Comparison of ENCODE assay signal across 8 cellular contexts in the genomic region with DNA sequence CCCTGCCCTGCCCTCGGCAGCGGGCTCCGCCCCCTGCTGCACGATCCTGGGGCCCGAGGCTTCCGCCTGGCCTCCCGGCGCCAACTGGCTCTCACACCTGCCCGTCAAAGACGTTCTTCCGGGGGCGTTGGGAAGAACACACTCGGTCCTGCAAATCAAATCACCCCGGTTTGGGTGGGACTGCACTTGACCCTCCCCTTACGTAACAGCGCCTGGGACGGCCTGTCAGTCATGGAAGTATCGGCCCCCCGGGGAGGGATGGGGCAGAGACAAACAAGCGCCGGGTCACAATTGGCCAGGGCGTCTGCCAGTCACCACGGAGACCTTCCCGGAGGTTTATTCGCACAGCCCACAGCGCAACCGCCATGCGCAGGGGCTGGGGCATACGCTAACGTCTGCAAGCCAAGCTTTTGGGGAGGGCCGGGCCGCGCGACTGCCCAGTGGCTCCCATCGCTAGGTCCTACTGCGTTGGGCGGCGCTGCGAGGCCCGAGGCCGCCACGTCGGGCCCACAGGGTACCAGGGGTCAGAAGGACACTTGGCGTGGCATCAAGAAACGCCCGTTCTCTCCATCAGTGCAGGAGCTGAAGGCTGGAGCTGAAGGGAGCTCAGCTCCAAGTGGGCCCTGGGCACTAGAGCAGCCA. TPM values are rescaled to one million over a fixed set of nuclear protein-coding genes. Genes with fewer than 3 reads are reported as not detected.
DNase-seq lines count a peak whose midpoint lies in the region; ATAC-seq and TF ChIP-seq lines count a peak whose summit lies in the region.

No MANE protein-coding gene starts in this region.

- H3K9me3 ChIP-seq in lung (ENCODE audit: control insufficient read depth in 2 of 2, insufficient read depth in 1 of 2, low read length in 1 of 2) = no peaks in the 10 kb centered on the region

- H3K4me3 ChIP-seq in lung = peak overlapping the region; percentile 71

- ATAC-seq in lung (ENCODE audit: insufficient read depth, low FRiP score) = peak; percentile 94

- peaks cover 12 to 14% of the 10 kb centered on the region in 2 donors for H3K4me1 ChIP-seq in lung (ENCODE audit: control insufficient read depth in 2 of 2, insufficient read depth in 2 of 2, low read length in 2 of 2)

- TF ChIP-seq CTCF in GM20000 (IDR thresholded peaks at IDR 0.05; ENCODE audit: extremely low read depth, missing control alignments) (no peak), lung (IDR thresholded peaks at IDR 0.05; ENCODE audit: control extremely low read depth, extremely low read depth) (no peak)

- 0% methylated on average over 46 of the region's 46 CpGs for WGBS in lung, 2 donors

- H3K36me3 ChIP-seq in lung (ENCODE audit: control insufficient read depth in 2 of 2, insufficient read depth in 2 of 2, low read length in 2 of 2) = no peaks in the 10 kb centered on the region

- no peaks in the 10 kb centered on the region for H3K27me3 ChIP-seq in lung (ENCODE audit: control insufficient read depth, insufficient read depth)

- peak overlapping the region; percentile 90 to 99 for H3K27ac ChIP-seq in lung (ENCODE audit: low read depth in 1 of 2, low read length in 1 of 2)

- DNase-seq in COLO668 (lab: John Stamatoyannopoulos, UW; ENCODE audit: unreplicated experiment) = peak; percentile 99
- peak; percentile 98 for DNase-seq in GM20000 (ENCODE audit: low spot score)
- peak; percentile 99 for DNase-seq in HS-5 (ENCODE audit: low read depth)
- DNase-seq in NK-92 (lab: John Stamatoyannopoulos, UW; ENCODE audit: unreplicated experiment) = peak; percentile 98
- DNase-seq in activated CD8-positive, alpha-beta memory T cell treated with anti-CD3 and anti-CD28 coated beads for 24 hours = peak; percentile 99
- DNase-seq in effector CD4-positive, alpha-beta T cell = peak; percentile 100
- peak; percentile 100 for DNase-seq in lung (ENCODE audit: low spot score)
- DNase-seq in stimulated activated CD4-positive, alpha-beta T cell treated with anti-CD3 and anti-CD28 coated beads, TNF-alpha, amount 100 ng/mL, for 24 hours (ENCODE audit: low read depth in 3 of 3) = peak; percentile 99 to 100 (median 100)

RNA-seq across cellular contexts. Expression of gene AKTIP, which starts 0.4 kb away (rescaled TPM):
- total RNA-seq in lung = 10 to 100 TPM; 45.0 to 48.5 TPM
- polyA plus RNA-seq in lung = 10 to 100 TPM; 23.1 to 24.3 TPM

Comparison
In these comparisons a context has a peak if more than half of its experiments do, and no peak if none do; other contexts are left out.
1. Peak in every context shown above with its lines: DNase-seq, ATAC-seq, H3K4me3 ChIP-seq and H3K27ac ChIP-seq.